In the genomic region with DNA sequence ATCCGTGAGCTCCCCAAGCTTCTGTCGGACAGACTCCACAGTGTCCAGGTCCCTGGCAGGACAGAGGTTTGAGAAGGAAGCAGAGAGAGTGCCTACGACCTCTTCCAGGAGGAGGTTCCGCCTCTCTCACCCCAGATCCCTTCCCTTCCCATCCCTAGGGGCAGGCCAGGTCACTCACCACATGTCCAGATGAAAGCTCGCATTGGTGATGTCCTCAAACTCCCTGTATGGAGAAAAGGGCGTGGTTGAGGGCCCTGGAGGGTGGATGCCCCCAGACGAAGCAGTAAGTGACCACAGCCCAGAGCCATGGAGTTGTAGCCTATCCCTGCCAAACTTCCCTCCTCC, we compare ENCODE assay signal across 33 cellular contexts.
"Had no signal": no experiment of that assay in that cellular context is flagged by ENCODE, and none has a peak within 500 bp of the region (broad histone marks: within the 10 kb centered on the region; RNA-seq: fewer than 3 reads in every experiment).

No MANE protein-coding gene starts in this region.

- H3K36me3 ChIP-seq: cardiac muscle cell, colonic mucosa, uterus had no signal

- H3K27ac Mint-ChIP-seq: activated naive CD8-positive, alpha-beta T cell treated with anti-CD3 and anti-CD28 coated beads for 36 hours; activated T-helper 2 cell treated with anti-CD3 and anti-CD28 coated beads, Interferon-gamma antibody, Interleukin-2, Interleukin-4, amounts not matched to agents 10 μg/mL and 5 μg/mL and 100 μg/mL, durations not matched to agents 14 hours and 24 hours and 36 hours; brain; stimulated activated memory B cell treated with anti-CD40 and anti-IgM and Interleukin-4, amounts not matched to agents 10 μg/mL and 1 μg/mL and 100 μg/mL, for 72 hours; stimulated activated naive CD8-positive, alpha-beta T cell treated with anti-CD3 and anti-CD28 coated beads, Interleukin-15, amount 100 ng/mL, for 72 hours; type B pancreatic cell had no signal

- H3K79me2 ChIP-seq: parathyroid adenoma had no signal

- H3K27me3 Mint-ChIP-seq: activated CD4-positive, alpha-beta T cell treated with anti-CD3 and anti-CD28 coated beads, Interleukin-2, amount 10 ng/mL, durations not matched to agents 7 days and 5 days; activated naive CD8-positive, alpha-beta T cell treated with anti-CD3 and anti-CD28 coated beads for 36 hours; brain; stimulated activated memory B cell treated with anti-CD40 and anti-IgM and Interleukin-4, amounts not matched to agents 10 μg/mL and 1 μg/mL and 100 μg/mL, for 72 hours; stimulated activated naive CD8-positive, alpha-beta T cell treated with anti-CD3 and anti-CD28 coated beads, Interleukin-15, amount 100 ng/mL, for 72 hours; type B pancreatic cell had no signal

- DNase-seq: activated CD4-positive, alpha-beta T cell treated with anti-CD3 and anti-CD28 coated beads, Interleukin-2, amount 10 ng/mL, durations not matched to agents 7 days and 5 days; activated CD4-positive, CD25-positive, alpha-beta regulatory T cell treated with anti-CD3 and anti-CD28 coated beads, Interleukin-2, amount 50 U/mL, for 72 hours; activated CD8-positive, alpha-beta memory T cell treated with anti-CD3 and anti-CD28 coated beads for 24 hours; activated CD8-positive, alpha-beta memory T cell treated with anti-CD3 and anti-CD28 coated beads, Interleukin-2, amount 50 U/mL, for 48 hours; activated naive CD4-positive, alpha-beta T cell; activated naive CD8-positive, alpha-beta T cell treated with anti-CD3 and anti-CD28 coated beads for 36 hours; activated T-cell treated with anti-CD3 and anti-CD28 coated beads, Interleukin-2, amount 50 U/mL, for 48 hours; adrenal gland; cerebellar nuclear complex; colonic mucosa; effector CD8-positive, alpha-beta T cell; head of caudate nucleus; hippocampal formation; left cardiac atrium; mammary epithelial cell; occipital lobe; psoas muscle; stimulated activated CD4-positive, alpha-beta T cell treated with anti-CD3 and anti-CD28 coated beads, Interleukin-1b, Interleukin-23, amount 100 ng/mL, for 48 hours; stimulated activated CD4-positive, alpha-beta T cell treated with anti-CD3 and anti-CD28 coated beads, Interleukin-4, amount 100 ng/mL, for 4 hours; stimulated activated CD8-positive, alpha-beta memory T cell treated with anti-CD3 and anti-CD28 coated beads, Interleukin-4, amount 100 ng/mL, for 48 hours; stimulated activated naive CD8-positive, alpha-beta T cell treated with anti-CD3 and anti-CD28 coated beads, Interleukin-15, amount 100 ng/mL, for 72 hours; substantia nigra; T1000; uterus had no signal

- H3K9me3 Mint-ChIP-seq: activated CD4-positive, alpha-beta T cell treated with anti-CD3 and anti-CD28 coated beads, Interleukin-2, amount 10 ng/mL, durations not matched to agents 7 days and 5 days; activated naive CD8-positive, alpha-beta T cell treated with anti-CD3 and anti-CD28 coated beads for 36 hours; activated T-helper 2 cell treated with anti-CD3 and anti-CD28 coated beads, Interferon-gamma antibody, Interleukin-2, Interleukin-4, amounts not matched to agents 10 μg/mL and 5 μg/mL and 100 μg/mL, durations not matched to agents 14 hours and 24 hours and 36 hours; brain; stimulated activated memory B cell treated with anti-CD40 and anti-IgM and Interleukin-4, amounts not matched to agents 10 μg/mL and 1 μg/mL and 100 μg/mL, for 72 hours; stimulated activated naive CD8-positive, alpha-beta T cell treated with anti-CD3 and anti-CD28 coated beads, Interleukin-15, amount 100 ng/mL, for 72 hours; type B pancreatic cell had no signal

- H3K4me2 ChIP-seq: smooth muscle cell had no signal

- H3K9ac ChIP-seq: parathyroid adenoma had no signal

- H3K4me3 Mint-ChIP-seq: activated CD4-positive, alpha-beta T cell treated with anti-CD3 and anti-CD28 coated beads, Interleukin-2, amount 10 ng/mL, durations not matched to agents 7 days and 5 days; activated naive CD8-positive, alpha-beta T cell treated with anti-CD3 and anti-CD28 coated beads for 36 hours; brain; stimulated activated memory B cell treated with anti-CD40 and anti-IgM and Interleukin-4, amounts not matched to agents 10 μg/mL and 1 μg/mL and 100 μg/mL, for 72 hours; type B pancreatic cell had no signal

- H3K4me3 ChIP-seq: adrenal gland, ascending aorta, cardiac muscle cell, colonic mucosa, gastroesophageal sphincter, psoas muscle, smooth muscle cell, uterus had no signal

- ATAC-seq: gastroesophageal sphincter; left cardiac atrium; psoas muscle; stimulated activated memory B cell treated with anti-CD40 and anti-IgM and Interleukin-4, amounts not matched to agents 10 μg/mL and 1 μg/mL and 100 μg/mL, for 72 hours; stimulated activated naive CD8-positive, alpha-beta T cell treated with anti-CD3 and anti-CD28 coated beads, Interleukin-15, amount 100 ng/mL, for 72 hours had no signal

- H3K36me3 Mint-ChIP-seq: type B pancreatic cell had no signal

- H3K27me3 ChIP-seq: adrenal gland, ascending aorta, cardiac muscle cell, colonic mucosa, gastroesophageal sphincter, uterus had no signal

- H2AFZ ChIP-seq: parathyroid adenoma had no signal

- H3K9me3 ChIP-seq: adrenal gland, ascending aorta, colonic mucosa, gastroesophageal sphincter, psoas muscle, uterus had no signal

- H3K27ac ChIP-seq: adrenal gland, ascending aorta, cardiac muscle cell, colonic mucosa, gastroesophageal sphincter, parathyroid adenoma, psoas muscle, uterus had no signal
